15 cellular contexts compared by ENCODE assay signal in the genomic region with DNA sequence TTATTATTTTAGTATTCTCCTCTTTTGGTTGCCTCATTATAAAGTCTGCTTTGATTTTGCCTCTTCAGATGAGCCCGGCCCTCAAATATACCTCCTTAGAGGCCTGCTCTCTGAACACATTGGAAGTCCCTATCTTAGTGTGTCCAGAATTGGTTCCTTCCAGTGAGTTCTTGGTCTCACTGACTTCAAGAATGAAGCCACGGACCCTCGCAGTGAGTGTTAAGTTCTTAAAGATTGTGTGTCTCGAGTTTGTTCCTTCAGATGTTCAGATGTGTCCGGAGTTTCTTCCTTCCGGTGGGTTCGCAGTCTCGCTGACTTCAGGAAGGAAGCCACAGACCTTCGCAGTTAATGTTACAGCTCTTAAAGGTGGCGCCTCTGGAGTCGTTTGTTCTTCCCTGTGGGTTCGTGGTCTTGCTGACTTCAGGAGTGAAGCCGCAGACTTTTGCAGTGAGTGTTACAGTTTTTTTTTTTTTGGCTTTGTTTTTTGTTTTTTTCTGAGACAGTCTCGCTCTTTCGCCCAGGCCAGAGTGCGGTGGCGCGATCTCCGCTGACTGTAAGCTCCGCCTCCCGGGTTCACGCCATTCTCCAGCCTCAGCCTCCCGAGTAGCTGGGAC. TPM values are rescaled to one million over a fixed set of nuclear protein-coding genes. Genes with fewer than 3 reads are reported as not detected.
DNase-seq lines count a peak whose midpoint lies in the region; ATAC-seq and TF ChIP-seq lines count a peak whose summit lies in the region.
"Had no signal": no experiment of that assay in that cellular context is flagged by ENCODE, and none has a peak within 500 bp of the region (broad histone marks: within the 10 kb centered on the region; RNA-seq: fewer than 3 reads in every experiment).

No MANE protein-coding gene starts in this region.

- peak overlapping the region; percentile 83 for H3K27ac ChIP-seq in BLaER1
- H3K27ac ChIP-seq: ascending aorta, thyroid gland had no signal

- POLR2A ChIA-PET in T-cell (lab: Charles Lee): interaction anchor here (0.6 to 0.7 kb wide), 2 partner anchors 14 to 489 kb away, joined by 3 to 7 read pairs; a partner anchor contains a TSS
- POLR2A ChIA-PET in naive thymus-derived CD8-positive, alpha-beta T cell (lab: Charles Lee): interaction anchor here (0.5 to 1.7 kb wide), 4 partner anchors 9 to 456 kb away, joined by 4 to 9 read pairs (median 6); a partner anchor contains a TSS

- CTCF ChIA-PET in T-cell (lab: Charles Lee): interaction anchor here (0.7 to 2.0 kb wide), 4 partner anchors 14 to 40 kb away, joined by 3 to 16 read pairs (median 5); no protein-coding TSS in a partner anchor

- DNase-seq in T-cell (peak in 31 of 34 experiments; percentile 1 to 53 (median 22)), foreskin melanocyte (no peak), progenitor cell of endocrine pancreas (ENCODE audit: low spot score, unreplicated experiment) (no peak), NCI-H526 treated with DMSO at 0.1 percent for 48 hours (lab: John Stamatoyannopoulos, UW) (no peak)
- DNase-seq in activated T-cell treated with anti-CD3 and anti-CD28 coated beads, Interleukin-2, amount 50 U/mL, for 72 hours: peak in 1 of 2 donors; percentile 37
- peak in 9 of 10 donors; percentile 5 to 63 (median 35) for DNase-seq in naive thymus-derived CD8-positive, alpha-beta T cell
- DNase-seq: GF-D8, HCEC 1CT, NCI-H1105, nephron progenitor cell, T1000, thyroid gland had no signal

- peak overlapping the region; percentile 77 for H3K4me2 ChIP-seq in BLaER1

- H3K9ac ChIP-seq in BLaER1: peak overlapping the region; percentile 61

- H3K27ac Mint-ChIP-seq in T-cell: peak overlapping the region; percentile 90 to 95
- H3K27ac Mint-ChIP-seq in activated T-cell treated with anti-CD3 and anti-CD28 coated beads, Interleukin-2, amount 50 U/mL, for 72 hours: peak overlapping the region; percentile 71
- H3K27ac Mint-ChIP-seq in naive thymus-derived CD8-positive, alpha-beta T cell: peak overlapping the region; percentile 80 to 93 (median 86)
- H3K27ac Mint-ChIP-seq in progenitor cell of endocrine pancreas: no peak overlapping the region
- H3K27ac Mint-ChIP-seq: nephron progenitor cell had no signal

- peaks cover 35% of the 10 kb centered on the region for H3K4me1 ChIP-seq in BLaER1
- H3K4me1 ChIP-seq: ascending aorta had no signal

- no peaks in the 10 kb centered on the region for H3K27me3 ChIP-seq in BLaER1
- H3K27me3 ChIP-seq: ascending aorta, thyroid gland had no signal

- no peaks in the 10 kb centered on the region for H3K27me3 Mint-ChIP-seq in T-cell
- no peaks in the 10 kb centered on the region for H3K27me3 Mint-ChIP-seq in activated T-cell treated with anti-CD3 and anti-CD28 coated beads, Interleukin-2, amount 50 U/mL, for 72 hours (ENCODE audit: low read depth)
- no peaks in the 10 kb centered on the region for H3K27me3 Mint-ChIP-seq in naive thymus-derived CD8-positive, alpha-beta T cell
- peaks cover 6% of the 10 kb centered on the region for H3K27me3 Mint-ChIP-seq in progenitor cell of endocrine pancreas

- H3K9me3 ChIP-seq in BLaER1: peaks cover 10% of the 10 kb centered on the region
- H3K9me3 ChIP-seq: ascending aorta, thyroid gland had no signal

- no peaks in the 10 kb centered on the region for H3K36me3 Mint-ChIP-seq in T-cell
- H3K36me3 Mint-ChIP-seq in activated T-cell treated with anti-CD3 and anti-CD28 coated beads, Interleukin-2, amount 50 U/mL, for 72 hours (ENCODE audit: insufficient read depth in 2 of 2): peaks cover 0 to 2% of the 10 kb centered on the region in 2 donors
- no peaks in the 10 kb centered on the region for H3K36me3 Mint-ChIP-seq in naive thymus-derived CD8-positive, alpha-beta T cell
- no peaks in the 10 kb centered on the region for H3K36me3 Mint-ChIP-seq in progenitor cell of endocrine pancreas (ENCODE audit: insufficient read depth)

- no peaks in the 10 kb centered on the region for H4K20me1 ChIP-seq in BLaER1

- ATAC-seq in T-cell (replicated peaks in 1 of 4): peak; percentile 62 to 90 (median 74)
- peak; percentile 23 to 59 for ATAC-seq in activated T-cell treated with anti-CD3 and anti-CD28 coated beads, Interleukin-2, amount 50 U/mL, for 72 hours (replicated peaks in 1 of 2)
- peak; percentile 74 to 91 for ATAC-seq in naive thymus-derived CD8-positive, alpha-beta T cell
- ATAC-seq in HG03175 (IDR thresholded peaks at IDR 0.05; ENCODE audit: unreplicated experiment): no peak

- peak overlapping the region; percentile 59 for H3K4me3 ChIP-seq in BLaER1
- H3K4me3 ChIP-seq: ascending aorta, thyroid gland had no signal

- no peak for TF ChIP-seq CTCF in progenitor cell of endocrine pancreas (IDR thresholded peaks at IDR 0.05; ENCODE audit: unreplicated experiment)

- H3K36me3 ChIP-seq in BLaER1: no peaks in the 10 kb centered on the region
- H3K36me3 ChIP-seq: ascending aorta, thyroid gland had no signal

- H3K4me3 Mint-ChIP-seq in T-cell: peak overlapping the region; percentile 77 to 80 (median 77)
- peak overlapping the region; percentile 77 to 81 for H3K4me3 Mint-ChIP-seq in activated T-cell treated with anti-CD3 and anti-CD28 coated beads, Interleukin-2, amount 50 U/mL, for 72 hours
- H3K4me3 Mint-ChIP-seq in naive thymus-derived CD8-positive, alpha-beta T cell: peak overlapping the region; percentile 72 to 88 (median 80)
- no peak overlapping the region for H3K4me3 Mint-ChIP-seq in progenitor cell of endocrine pancreas (ENCODE audit: low read depth)
- H3K4me3 Mint-ChIP-seq: nephron progenitor cell had no signal

- peaks cover 21 to 22% (median 22%) of the 10 kb centered on the region in 3 donors for H3K4me1 Mint-ChIP-seq in T-cell
- peaks cover 12% of the 10 kb centered on the region for H3K4me1 Mint-ChIP-seq in activated T-cell treated with anti-CD3 and anti-CD28 coated beads, Interleukin-2, amount 50 U/mL, for 72 hours (ENCODE audit: low read depth)
- H3K4me1 Mint-ChIP-seq in naive thymus-derived CD8-positive, alpha-beta T cell: peaks cover 11 to 30% (median 23%) of the 10 kb centered on the region in 4 donors
- H3K4me1 Mint-ChIP-seq in progenitor cell of endocrine pancreas (ENCODE audit: low read depth): peaks cover 7% of the 10 kb centered on the region
- H3K4me1 Mint-ChIP-seq: nephron progenitor cell had no signal

- H3K9me3 Mint-ChIP-seq in T-cell (no peaks in the 10 kb centered on the region), progenitor cell of endocrine pancreas (ENCODE audit: low read depth) (no peaks in the 10 kb centered on the region)
- H3K9me3 Mint-ChIP-seq in activated T-cell treated with anti-CD3 and anti-CD28 coated beads, Interleukin-2, amount 50 U/mL, for 72 hours: no peaks in the 10 kb centered on the region
- H3K9me3 Mint-ChIP-seq in naive thymus-derived CD8-positive, alpha-beta T cell: no peaks in the 10 kb centered on the region
- H3K9me3 Mint-ChIP-seq: nephron progenitor cell had no signal

RNA-seq across cellular contexts. Expression of a gene that starts 45.8 kb away (rescaled TPM):
- total RNA-seq in T-cell: under 1 TPM; 0.07 to 0.10 (median 0.09) TPM
- total RNA-seq in activated T-cell treated with anti-CD3 and anti-CD28 coated beads, Interleukin-2, amount 50 U/mL, for 72 hours: under 1 TPM; 0.05 to 0.14 TPM
- under 1 TPM; 0.41 to 0.42 TPM for total RNA-seq in naive thymus-derived CD8-positive, alpha-beta T cell
- under 1 TPM in 1 of 3 donors, not detected in 2; 0.23 TPM for polyA plus RNA-seq in naive thymus-derived CD8-positive, alpha-beta T cell
- total RNA-seq in progenitor cell of endocrine pancreas: 0.82 and 1.6 TPM in 2 replicates
- total RNA-seq: ascending aorta had no signal

RNA-seq across cellular contexts. Expression of a gene that starts 47.0 kb away (rescaled TPM):
- total RNA-seq in T-cell (10 to 100 TPM; 11.7 to 19.2 (median 14.2) TPM), progenitor cell of endocrine pancreas (9.5 and 12.2 TPM in 2 replicates)
- total RNA-seq in activated T-cell treated with anti-CD3 and anti-CD28 coated beads, Interleukin-2, amount 50 U/mL, for 72 hours: 10 to 100 TPM; 11.1 to 11.3 TPM
- 10 to 100 TPM; 21.3 to 22.9 TPM for total RNA-seq in naive thymus-derived CD8-positive, alpha-beta T cell
- polyA plus RNA-seq in naive thymus-derived CD8-positive, alpha-beta T cell: 10 to 100 TPM; 20.8 to 30.9 (median 22.6) TPM

Comparison
In these comparisons a context has a peak if more than half of its experiments do, and no peak if none do; other contexts are left out.
1. DNase-seq: peak in T-cell (31 of 34) and naive thymus-derived CD8-positive, alpha-beta T cell (9 of 10); none in foreskin melanocyte (single experiment), progenitor cell of endocrine pancreas (single experiment) and NCI-H526 treated with DMSO at 0.1 percent for 48 hours (single experiment).